ENCODE assay signal across 12 cellular contexts in genomic region chr9:94866770-94867169, GRCh38.
A peak's percentile ranks its signal among the peaks of the same experiment; 100 is the strongest.
DNase-seq lines count a peak whose midpoint lies in the region; ATAC-seq and TF ChIP-seq lines count a peak whose summit lies in the region.
"Had no signal": no experiment of that assay in that cellular context is flagged by ENCODE, and none has a peak within 500 bp of the region (broad histone marks: within the 10 kb centered on the region; RNA-seq: fewer than 3 reads in every experiment).

No MANE protein-coding gene starts in this region.

- no peak overlapping the region for H2AFZ ChIP-seq in SK-N-SH (ENCODE audit: low read depth)

- TF ChIP-seq RAD21 in SK-N-SH (IDR thresholded peaks at IDR 0.05; ENCODE audit: low read length): peak; percentile 3; the same call in 1 of the 2 replicates

- H3K79me2 ChIP-seq in SK-N-SH (ENCODE audit: insufficient read depth): peaks cover 10% of the 10 kb centered on the region

- no peaks in the 10 kb centered on the region for H3K9me3 Mint-ChIP-seq in glutamatergic neuron (ENCODE audit: unreplicated experiment)

- no peak for TF ChIP-seq CTCF in SK-N-SH (IDR thresholded peaks at IDR 0.05)
- no peak for TF ChIP-seq CTCF in glutamatergic neuron (IDR thresholded peaks at IDR 0.05; ENCODE audit: partially characterized antibody, unreplicated experiment)
- no peak for TF ChIP-seq CTCF in gastrocnemius medialis (IDR thresholded peaks at IDR 0.05 in 4 of 5, conservative IDR thresholded peaks at IDR 0.05 in 1 of 5)

- no peaks in the 10 kb centered on the region for H3K27me3 Mint-ChIP-seq in glutamatergic neuron (ENCODE audit: unreplicated experiment)
- H3K27me3 Mint-ChIP-seq: CD4-positive, alpha-beta T cell; natural killer cell treated with Interleukin-12 subunit alpha and Interleukin-12 subunit beta and Interleukin-15 and Interleukin-18, amount 100 ng/mL, for 72 hours had no signal

- H3K27me3 ChIP-seq in SK-N-SH (ENCODE audit: insufficient read depth) (no peaks in the 10 kb centered on the region), gastrocnemius medialis (no peaks in the 10 kb centered on the region)

- H3F3A ChIP-seq in SK-N-SH (replicated peaks; ENCODE audit: insufficient read depth): peaks cover 48% of the 10 kb centered on the region

- TF ChIP-seq POLR2A in gastrocnemius medialis (IDR thresholded peaks at IDR 0.05): no peak

- H3K36me3 Mint-ChIP-seq in glutamatergic neuron (ENCODE audit: unreplicated experiment): no peaks in the 10 kb centered on the region
- H3K36me3 Mint-ChIP-seq: natural killer cell treated with Interleukin-12 subunit alpha and Interleukin-12 subunit beta and Interleukin-15 and Interleukin-18, amount 100 ng/mL, for 72 hours had no signal

- H3K9ac ChIP-seq in SK-N-SH: peak overlapping the region; percentile 64

- no peaks in the 10 kb centered on the region for H4K20me1 ChIP-seq in SK-N-SH (ENCODE audit: insufficient read depth)

- in situ Hi-C loops in gastrocnemius medialis (cut with MboI; ENCODE audit: low sequenced_read_pairs in 4 of 4): no loop called here

- POLR2A ChIA-PET in SK-N-SH (lab: Yijun Ruan, JAX): interaction anchor here (0.7 to 1.6 kb wide), 6 partner anchors 53 to 261 kb away, joined by 3 to 4 read pairs (median 3); no protein-coding TSS in a partner anchor

- peaks cover 17% of the 10 kb centered on the region for H3K4me1 Mint-ChIP-seq in glutamatergic neuron (ENCODE audit: low read depth, unreplicated experiment)

- no peak for ATAC-seq in gastrocnemius medialis
- ATAC-seq: activated CD8-positive, alpha-beta memory T cell treated with anti-CD3 and anti-CD28 coated beads, Interleukin-2, amount 10 ng/mL, durations not matched to agents 7 days and 5 days; natural killer cell treated with Interleukin-12 subunit alpha and Interleukin-12 subunit beta and Interleukin-15 and Interleukin-18, amount 100 ng/mL, for 72 hours had no signal

- H3K9me3 ChIP-seq in SK-N-SH: no peaks in the 10 kb centered on the region
- H3K9me3 ChIP-seq in gastrocnemius medialis: no peaks in the 10 kb centered on the region

- H3K36me3 ChIP-seq in SK-N-SH (replicated peaks in 1 of 2; ENCODE audit: control insufficient read depth in 1 of 2, insufficient read depth in 2 of 2, low read length in 1 of 2) (no peaks in the 10 kb centered on the region), gastrocnemius medialis (no peaks in the 10 kb centered on the region)

- peak overlapping the region; percentile 5 for H3K27ac Mint-ChIP-seq in glutamatergic neuron (ENCODE audit: unreplicated experiment)
- H3K27ac Mint-ChIP-seq: activated CD8-positive, alpha-beta memory T cell treated with anti-CD3 and anti-CD28 coated beads, Interleukin-2, amount 10 ng/mL, durations not matched to agents 7 days and 5 days; CD4-positive, alpha-beta T cell; natural killer cell treated with Interleukin-12 subunit alpha and Interleukin-12 subunit beta and Interleukin-15 and Interleukin-18, amount 100 ng/mL, for 72 hours had no signal

- H3K4me3 ChIP-seq in SK-N-SH (ENCODE audit: low read depth in 2 of 2, low read length in 1 of 2) (no peak overlapping the region), gastrocnemius medialis (peak overlapping the region in 3 of 4 donors; percentile 16 to 34 (median 20))

- intact Hi-C loops in gastrocnemius medialis (cut with DNase I; ENCODE audit: low total_unique reads): loop anchor here (2.0 to 5.0 kb wide), 3 partner anchors 84 to 226 kb away; no protein-coding TSS in a partner anchor

- DNase-seq in ELR (ENCODE audit: low read depth) (peak; percentile 14), SK-N-SH (peak; percentile 17), glutamatergic neuron (no peak), gastrocnemius medialis (no peak), AG08395 (ENCODE audit: low spot score) (no peak), SW480 (ENCODE audit: low spot score) (no peak), HUDEP-2 (lab: John Stamatoyannopoulos, UW; ENCODE audit: unreplicated experiment in 76 of 76) (no peak), RPMI8226 (no peak)
- DNase-seq: activated CD8-positive, alpha-beta memory T cell treated with anti-CD3 and anti-CD28 coated beads, Interleukin-2, amount 10 ng/mL, durations not matched to agents 7 days and 5 days; CD4-positive, alpha-beta T cell; T-helper 1 cell had no signal

- H3K4me1 ChIP-seq in SK-N-SH (ENCODE audit: control insufficient read depth in 1 of 2, insufficient read depth in 2 of 2, low read depth in 1 of 2, low read length in 1 of 2) (peaks cover 59 to 76% of the 10 kb centered on the region in 2 experiments), gastrocnemius medialis (peaks cover 78% of the 10 kb centered on the region in 2 donors)

- peak overlapping the region; percentile 97 to 100 for H3K27ac ChIP-seq in SK-N-SH (ENCODE audit: low read depth in 2 of 2, low read length in 1 of 2)
- peak overlapping the region; percentile 89 to 96 (median 94) for H3K27ac ChIP-seq in gastrocnemius medialis

- peak overlapping the region; percentile 73 for H3K4me2 ChIP-seq in SK-N-SH

- no peak overlapping the region for H3K4me3 Mint-ChIP-seq in glutamatergic neuron (ENCODE audit: unreplicated experiment)
- H3K4me3 Mint-ChIP-seq: activated CD8-positive, alpha-beta memory T cell treated with anti-CD3 and anti-CD28 coated beads, Interleukin-2, amount 10 ng/mL, durations not matched to agents 7 days and 5 days; CD4-positive, alpha-beta T cell; natural killer cell treated with Interleukin-12 subunit alpha and Interleukin-12 subunit beta and Interleukin-15 and Interleukin-18, amount 100 ng/mL, for 72 hours had no signal

- peak in 1 of 2 experiments; percentile 92; a peak in 3 of 4 replicates for TF ChIP-seq EP300 in SK-N-SH (IDR thresholded peaks at IDR 0.05; ENCODE audit: borderline replicate concordance in 1 of 2, low read depth in 1 of 2, low read length in 1 of 2)

- no peaks in the 10 kb centered on the region for H3K9me2 ChIP-seq in SK-N-SH

- CTCF ChIA-PET in SK-N-SH (lab: Yijun Ruan, JAX): interaction anchor here (0.7 to 3.8 kb wide), 14 partner anchors 41 to 402 kb away, joined by 3 to 22 read pairs (median 4); no protein-coding TSS in a partner anchor

TF ChIP-seq in SK-N-SH, 30 proteins besides CTCF, POLR2A, EP300 and RAD21:
- peak; percentile 44; the same call in 1 of the 2 replicates for TF ChIP-seq GATA2 (CRISPR knock-in tag; IDR thresholded peaks at IDR 0.05)
- TF ChIP-seq MAX (IDR thresholded peaks at IDR 0.05; ENCODE audit: low read depth): no peak
- no peak for TF ChIP-seq MEF2A (IDR thresholded peaks at IDR 0.05; ENCODE audit: borderline replicate concordance, low read depth)
- no peak for TF ChIP-seq IRF3 (IDR thresholded peaks at IDR 0.05; ENCODE audit: low read depth, low read length)
- 0 out of 2 replicates have a peak, but pooled peaks have one; percentile 31 for TF ChIP-seq POLR2AphosphoS5 (IDR thresholded peaks at IDR 0.05; ENCODE audit: low read depth, low read length)
- TF ChIP-seq RXRA (IDR thresholded peaks at IDR 0.05; ENCODE audit: borderline replicate concordance, low read depth): no peak
- no peak for TF ChIP-seq ELF1 (IDR thresholded peaks at IDR 0.05)
- TF ChIP-seq NFIC (IDR thresholded peaks at IDR 0.05; ENCODE audit: borderline replicate concordance): no peak
- TF ChIP-seq FOXJ3 (CRISPR knock-in tag; IDR thresholded peaks at IDR 0.05): peak; percentile 16; the same call in 1 of the 2 replicates
- TF ChIP-seq JUND (IDR thresholded peaks at IDR 0.05): no peak
- TF ChIP-seq TEAD4 (IDR thresholded peaks at IDR 0.05; ENCODE audit: borderline replicate concordance, insufficient read depth): no peak
- TF ChIP-seq RFX5 (IDR thresholded peaks at IDR 0.05; ENCODE audit: low read length): no peak
- TF ChIP-seq REST (IDR thresholded peaks at IDR 0.05; ENCODE audit: low read depth, low read length): no peak
- TF ChIP-seq YY1 (IDR thresholded peaks at IDR 0.05; ENCODE audit: low read depth): no peak
TF ChIP-seq in SK-N-SH: peak in this region for 3.

Comparison
In these comparisons a context has a peak if more than half of its experiments do, and no peak if none do; other contexts are left out.
1. DNase-seq: peak in ELR (single experiment) and SK-N-SH (single experiment); none in glutamatergic neuron (single experiment), gastrocnemius medialis (0 of 2), AG08395 (single experiment), SW480 (single experiment), HUDEP-2 (0 of 76) and RPMI8226 (single experiment).
2. H3K4me3 ChIP-seq: peak in gastrocnemius medialis (3 of 4); none in SK-N-SH (0 of 2).